9 cellular contexts compared by ENCODE assay signal in genomic region chr2:64141711-64142405, GRCh38. TPM values are rescaled to one million over a fixed set of nuclear protein-coding genes. Genes with fewer than 3 reads are reported as not detected.
A peak's percentile ranks its signal among the peaks of the same experiment; 100 is the strongest.
DNase-seq lines count a peak whose midpoint lies in the region; ATAC-seq, FAIRE-seq and TF ChIP-seq lines count a peak whose summit lies in the region.
"Had no signal": no experiment of that assay in that cellular context is flagged by ENCODE, and none has a peak within 500 bp of the region (broad histone marks: within the 10 kb centered on the region; RNA-seq: fewer than 3 reads in every experiment).

No MANE protein-coding gene starts in this region.

- peak; percentile 26 for FAIRE-seq in GM12891 (lab: Jason Lieb, UNC)
- FAIRE-seq: islet of Langerhans had no signal

- H3K79me2 ChIP-seq in SU-DHL-6 (ENCODE audit: insufficient read depth, low read length) = peaks cover 97% of the 10 kb centered on the region

- H2AFZ ChIP-seq in SU-DHL-6 (ENCODE audit: low read depth, low read length, severe bottlenecking) = no peak overlapping the region

- H3K4me2 ChIP-seq in SU-DHL-6 (ENCODE audit: low read depth, low read length, poor library complexity, severe bottlenecking) (peak overlapping the region; percentile 92), skeletal muscle satellite cell (ENCODE audit: low read length) (peak overlapping the region; percentile 91)

- H4K20me1 ChIP-seq in SU-DHL-6 (ENCODE audit: low read depth, low read length) = peaks cover 17% of the 10 kb centered on the region

- no peak for ATAC-seq in sciatic nerve

- TF ChIP-seq POLR2A in GM12891 (IDR thresholded peaks at IDR 0.05; ENCODE audit: low read depth, low read length) = no peak

- H3K27me3 ChIP-seq in SU-DHL-6 (ENCODE audit: low read length) (no peaks in the 10 kb centered on the region), skeletal muscle satellite cell (ENCODE audit: control insufficient read depth, insufficient read depth, low read length) (peaks cover 4% of the 10 kb centered on the region)

- H3K4me3 ChIP-seq in SU-DHL-6 (ENCODE audit: insufficient read depth, low read length, poor library complexity, severe bottlenecking) = peak overlapping the region; percentile 95
- peak overlapping the region; percentile 82 for H3K4me3 ChIP-seq in fibroblast of the aortic adventitia (ENCODE audit: low read depth, low read length)
- H3K4me3 ChIP-seq in skeletal muscle satellite cell (ENCODE audit: low read length) = no peak overlapping the region

- TF ChIP-seq CTCF in SU-DHL-6 (IDR thresholded peaks at IDR 0.05; ENCODE audit: insufficient read depth, low read length, poor library complexity, severe bottlenecking) (no peak), fibroblast of the aortic adventitia (IDR thresholded peaks at IDR 0.05; ENCODE audit: insufficient read depth, low read length) (no peak)

- intact Hi-C loops in sciatic nerve (cut with DNase I) = no loop called here

- H3K9me2 ChIP-seq in SU-DHL-6 (replicated peaks; ENCODE audit: insufficient read depth, low read length) = no peaks in the 10 kb centered on the region

- H3F3A ChIP-seq in SU-DHL-6 (ENCODE audit: insufficient read depth) = peaks cover 41% of the 10 kb centered on the region

- peaks cover 8% of the 10 kb centered on the region for H3K4me1 ChIP-seq in skeletal muscle satellite cell (ENCODE audit: control insufficient read depth, insufficient read depth, low read length)

- peak overlapping the region; percentile 94 for H3K27ac ChIP-seq in SU-DHL-6 (ENCODE audit: low read depth, low read length)

- no peak for DNase-seq in GM12891 (ENCODE audit: insufficient read length, low spot score)
- DNase-seq in fibroblast of the aortic adventitia (ENCODE audit: low read depth) = peak; percentile 58
- no peak for DNase-seq in DMS153 (lab: John Stamatoyannopoulos, UW)
- no peak for DNase-seq in sciatic nerve (ENCODE audit: low spot score)
- no peak for DNase-seq in NCI-H1436 (lab: John Stamatoyannopoulos, UW)
- no peak for DNase-seq in activated effector memory CD4-positive, alpha-beta T cell treated with Interleukin-2 at 50 U/mL for 16 hours

- H3K36me3 ChIP-seq in SU-DHL-6 (ENCODE audit: low read length) = peaks cover 54% of the 10 kb centered on the region
- H3K36me3 ChIP-seq in skeletal muscle satellite cell (ENCODE audit: insufficient read depth, low read length) = no peaks in the 10 kb centered on the region

- H3K9me3 ChIP-seq in SU-DHL-6 (ENCODE audit: insufficient read depth, low read length) (no peaks in the 10 kb centered on the region), skeletal muscle satellite cell (replicated peaks; ENCODE audit: low read length) (no peaks in the 10 kb centered on the region)

- H3K9ac ChIP-seq in SU-DHL-6 (ENCODE audit: low read length) = peak overlapping the region; percentile 78
- H3K9ac ChIP-seq in skeletal muscle satellite cell (ENCODE audit: low read depth, low read length) = no peak overlapping the region

TF ChIP-seq in GM12891, 5 proteins besides CTCF, POLR2A, EP300 and RAD21:
- TF ChIP-seq POU2F2 (IDR thresholded peaks at IDR 0.05; ENCODE audit: low read depth, low read length) (no peak), PAX5 (IDR thresholded peaks at IDR 0.05; ENCODE audit: insufficient read depth, low read length, severe bottlenecking) (no peak), TAF1 (IDR thresholded peaks at IDR 0.05; ENCODE audit: low read depth, low read length) (no peak), POLR2AphosphoS5 (IDR thresholded peaks at IDR 0.05; ENCODE audit: low read depth, low read length) (no peak), SPI1 (IDR thresholded peaks at IDR 0.05; ENCODE audit: low read depth, low read length) (no peak)

RNA-seq across cellular contexts. Expression of gene PELI1, which starts 2.4 kb away (rescaled TPM):
- 16.7 TPM for polyA plus RNA-seq in GM12891 (2012; ENCODE audit: low read depth, missing spikeins)
- total RNA-seq in fibroblast of the aortic adventitia (ENCODE audit: low replicate concordance) (5.8 and 8.3 TPM in 2 replicates), sciatic nerve (50.7 TPM)
- total RNA-seq in skeletal muscle satellite cell (2012; rRNA removed) = 2.3 and 2.8 TPM in 2 replicates
